9 cellular contexts compared by ENCODE assay signal in genomic region chr7:139683137-139683871, GRCh38.
DNase-seq lines count a peak whose midpoint lies in the region; ATAC-seq and TF ChIP-seq lines count a peak whose summit lies in the region.
"Had no signal": no experiment of that assay in that cellular context is flagged by ENCODE, and none has a peak within 500 bp of the region (broad histone marks: within the 10 kb centered on the region; RNA-seq: fewer than 3 reads in every experiment).

No MANE protein-coding gene starts in this region.

- H4K20me1 ChIP-seq in neural progenitor cell (ENCODE audit: low read depth): no peaks in the 10 kb centered on the region

- peak overlapping the region; percentile 91 for H3K27ac Mint-ChIP-seq in activated CD4-positive, alpha-beta T cell treated with anti-CD3 and anti-CD28 coated beads, Interleukin-2, amount 10 ng/mL, durations not matched to agents 24 days and 14 days
- H3K27ac Mint-ChIP-seq in neural progenitor cell: no peak overlapping the region

- H3K36me3 ChIP-seq in MG63 (peaks cover 27% of the 10 kb centered on the region), stomach (peaks cover 0 to 15% (median 7%) of the 10 kb centered on the region in 4 donors), neural progenitor cell (no peaks in the 10 kb centered on the region)

- no peak overlapping the region for H3K4me2 ChIP-seq in neural progenitor cell

- H3K27me3 ChIP-seq in MG63 (no peaks in the 10 kb centered on the region), foreskin keratinocyte (no peaks in the 10 kb centered on the region), stomach (no peaks in the 10 kb centered on the region), neural progenitor cell (no peaks in the 10 kb centered on the region)

- intact Hi-C loops in activated CD4-positive, alpha-beta T cell treated with anti-CD3 and anti-CD28 coated beads, Interleukin-2, amount 10 ng/mL, durations not matched to agents 24 days and 14 days (cut with micrococcal nuclease): loop anchor here (2.0 to 5.0 kb wide), 3 partner anchors 37 to 494 kb away; partner anchors contain the start of gene KDM7A
- intact Hi-C loops in stomach (cut with DNase I; ENCODE audit: low total_unique reads): no loop called here

- no peak for DNase-seq in activated CD4-positive, alpha-beta T cell treated with anti-CD3 and anti-CD28 coated beads, Interleukin-2, amount 10 ng/mL, durations not matched to agents 24 days and 14 days
- DNase-seq in activated CD4-positive, alpha-beta T cell treated with anti-CD3 and anti-CD28 coated beads for 1 hour: no peak
- DNase-seq in MG63 (peak; percentile 81), foreskin keratinocyte (peak; percentile 29 to 69), stomach (no peak), neural progenitor cell (ENCODE audit: low spot score) (no peak), D341Med (ENCODE audit: low spot score) (no peak), DMS53 (lab: John Stamatoyannopoulos, UW) (no peak)

- H3K27me3 Mint-ChIP-seq in activated CD4-positive, alpha-beta T cell treated with anti-CD3 and anti-CD28 coated beads, Interleukin-2, amount 10 ng/mL, durations not matched to agents 24 days and 14 days: no peaks in the 10 kb centered on the region
- peaks cover 4% of the 10 kb centered on the region for H3K27me3 Mint-ChIP-seq in neural progenitor cell (ENCODE audit: insufficient read depth, low read depth)

- H3K4me3 Mint-ChIP-seq in activated CD4-positive, alpha-beta T cell treated with anti-CD3 and anti-CD28 coated beads, Interleukin-2, amount 10 ng/mL, durations not matched to agents 24 days and 14 days: peak overlapping the region; percentile 67
- H3K4me3 Mint-ChIP-seq in neural progenitor cell: no peak overlapping the region
- H3K4me3 Mint-ChIP-seq: neural crest cell had no signal

- no peaks in the 10 kb centered on the region for H3K79me2 ChIP-seq in neural progenitor cell (ENCODE audit: low read depth)

- TF ChIP-seq POLR2A in stomach (IDR thresholded peaks at IDR 0.05): no peak

- no peak for TF ChIP-seq CTCF in foreskin keratinocyte (conservative IDR thresholded peaks at IDR 0.05)
- no peak for TF ChIP-seq CTCF in stomach (IDR thresholded peaks at IDR 0.05)
- TF ChIP-seq CTCF in neural progenitor cell (IDR thresholded peaks at IDR 0.05): no peak

- peaks cover 37% of the 10 kb centered on the region for H3K36me3 Mint-ChIP-seq in activated CD4-positive, alpha-beta T cell treated with anti-CD3 and anti-CD28 coated beads, Interleukin-2, amount 10 ng/mL, durations not matched to agents 24 days and 14 days (ENCODE audit: low read depth)
- peaks cover 40% of the 10 kb centered on the region for H3K36me3 Mint-ChIP-seq in neural progenitor cell

- H3K9me3 Mint-ChIP-seq in activated CD4-positive, alpha-beta T cell treated with anti-CD3 and anti-CD28 coated beads, Interleukin-2, amount 10 ng/mL, durations not matched to agents 24 days and 14 days: peaks cover 19% of the 10 kb centered on the region
- peaks cover 34% of the 10 kb centered on the region for H3K9me3 Mint-ChIP-seq in neural progenitor cell

- peak overlapping the region; percentile 84 for H3K27ac ChIP-seq in foreskin keratinocyte
- peak overlapping the region in 4 of 5 donors; percentile 25 to 88 (median 55) for H3K27ac ChIP-seq in stomach
- H3K27ac ChIP-seq in neural progenitor cell: no peak overlapping the region

- H3K9ac ChIP-seq in neural progenitor cell: no peak overlapping the region

- TF ChIP-seq EP300 in stomach (IDR thresholded peaks at IDR 0.05): no peak

- no peaks in the 10 kb centered on the region for H3F3A ChIP-seq in neural progenitor cell (ENCODE audit: low read depth)

- WGBS in stomach, 5 donors: 85 to 87% (median 86%) methylated on average over 16 of the region's 16 CpGs

- peaks cover 30% of the 10 kb centered on the region for H3K4me1 ChIP-seq in foreskin keratinocyte
- peaks cover 30 to 61% (median 50%) of the 10 kb centered on the region in 4 donors for H3K4me1 ChIP-seq in stomach
- H3K4me1 ChIP-seq in neural progenitor cell: peaks cover 24% of the 10 kb centered on the region

- H3K4me3 ChIP-seq in MG63 (no peak overlapping the region), stomach (no peak overlapping the region), neural progenitor cell (no peak overlapping the region)

- no peak overlapping the region for H2AFZ ChIP-seq in neural progenitor cell (replicated peaks)

- ATAC-seq in foreskin keratinocyte: no peak

- H3K4me1 Mint-ChIP-seq in activated CD4-positive, alpha-beta T cell treated with anti-CD3 and anti-CD28 coated beads, Interleukin-2, amount 10 ng/mL, durations not matched to agents 24 days and 14 days: peaks cover 49% of the 10 kb centered on the region
- peaks cover 29% of the 10 kb centered on the region for H3K4me1 Mint-ChIP-seq in neural progenitor cell

- H3K9me3 ChIP-seq in MG63: peaks cover 14% of the 10 kb centered on the region
- H3K9me3 ChIP-seq in stomach: peaks cover 0 to 8% (median 2%) of the 10 kb centered on the region in 4 donors
- H3K9me3 ChIP-seq in neural progenitor cell (ENCODE audit: low read depth): no peaks in the 10 kb centered on the region

Comparison
In these comparisons a context has a peak if more than half of its experiments do, and no peak if none do; other contexts are left out.
1. DNase-seq: peak in MG63 (single experiment) and foreskin keratinocyte (2 of 2); none in activated CD4-positive, alpha-beta T cell treated with anti-CD3 and anti-CD28 coated beads, Interleukin-2, amount 10 ng/mL, durations not matched to agents 24 days and 14 days (single experiment), activated CD4-positive, alpha-beta T cell treated with anti-CD3 and anti-CD28 coated beads for 1 hour (single experiment), stomach (single experiment), neural progenitor cell (single experiment), D341Med (single experiment) and DMS53 (single experiment).